In genomic region chr1:155064109-155064812, GRCh38 we compare ENCODE assay signal across 1 cellular context.
A peak's percentile ranks its signal among the peaks of the same experiment; 100 is the strongest.
TF ChIP-seq lines count a peak whose summit lies in the region.

No MANE protein-coding gene starts in this region.

TF ChIP-seq in HCT116, 20 proteins besides CTCF, POLR2A, EP300 and RAD21:
- TF ChIP-seq ELF1 (IDR thresholded peaks at IDR 0.05; ENCODE audit: borderline replicate concordance, low read depth) (no peak), SIN3A (IDR thresholded peaks at IDR 0.05; ENCODE audit: low read depth) (peak; percentile 18; the same call in 1 of the 2 replicates), TCF7L2 (IDR thresholded peaks at IDR 0.05; ENCODE audit: borderline replicate concordance, extremely low read depth, insufficient read depth, insufficient read length) (peak; percentile 4)
TF ChIP-seq in HCT116: peak in this region for 2.
